Comparison of ENCODE assay signal across 14 cellular contexts in the genomic region with DNA sequence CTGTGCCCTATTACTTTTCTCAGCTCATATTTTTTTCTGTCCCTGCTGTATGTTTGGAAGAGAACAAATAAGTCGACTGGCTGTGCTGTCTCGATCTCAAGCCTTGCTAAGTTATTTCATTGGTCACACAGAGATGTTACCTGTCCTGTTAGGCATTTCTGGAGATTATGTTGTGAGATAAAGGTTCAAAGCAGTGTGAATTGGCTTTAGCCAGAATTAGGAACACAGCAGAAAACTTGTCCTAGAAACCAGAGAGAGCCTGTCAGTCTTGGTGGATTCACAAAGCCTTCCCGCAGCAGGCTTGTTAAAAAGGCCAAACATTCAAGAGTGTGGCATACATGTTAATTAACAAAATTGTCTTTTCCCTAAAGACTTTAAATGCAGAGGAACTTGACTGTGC. TPM values are rescaled to one million over a fixed set of nuclear protein-coding genes. Genes with fewer than 3 reads are reported as not detected.
DNase-seq lines count a peak whose midpoint lies in the region; ATAC-seq, FAIRE-seq and TF ChIP-seq lines count a peak whose summit lies in the region.
"Had no signal": no experiment of that assay in that cellular context is flagged by ENCODE, and none has a peak within 500 bp of the region (broad histone marks: within the 10 kb centered on the region; RNA-seq: fewer than 3 reads in every experiment).

No MANE protein-coding gene starts in this region.

- H3K4ac ChIP-seq in H9 (ENCODE audit: low read depth, low read length), result no peak overlapping the region

- peak overlapping the region; percentile 22 to 73 (median 41); a peak in 6 of 7 replicates for H3K27ac Mint-ChIP-seq in H9

- DNase-seq in H9 (no peak), adrenal gland (no peak), GM19239 (ENCODE audit: insufficient read length, low spot score) (no peak)
- no peak for DNase-seq in effector CD8-positive, alpha-beta T cell (lab: John Stamatoyannopoulos, UW)
- DNase-seq: activated CD4-positive, alpha-beta T cell treated with anti-CD3 and anti-CD28 coated beads, Interleukin-2, amount 50 U/mL, for 48 hours; CD8-positive, alpha-beta memory T cell; effector CD4-positive, alpha-beta T cell; mesenchymal stem cell had no signal

- no peak for FAIRE-seq in GM19239 (lab: Jason Lieb, UNC)

- WGBS in H9 (ENCODE audit: extremely low coverage, insufficient read length, low lambda C conversion rate), result no CpG with 5 or more reads among the region's 3 CpGs
- 73 to 84% (median 78%) methylated on average over 3 of the region's 3 CpGs for WGBS in adrenal gland, 4 donors

- H3K4me1 Mint-ChIP-seq in H9, result peaks cover 35 to 78% of the 10 kb centered on the region in 2 experiments

- H2BK5ac ChIP-seq in H9 (ENCODE audit: insufficient read length, low read length), result no peak overlapping the region

- H3K27me3 ChIP-seq in H9 (ENCODE audit: insufficient read depth, low read length) (no peaks in the 10 kb centered on the region), adrenal gland (no peaks in the 10 kb centered on the region), layer of hippocampus (ENCODE audit: control insufficient read depth, insufficient read depth, low read length) (no peaks in the 10 kb centered on the region), skeletal muscle tissue (ENCODE audit: control insufficient read depth in 3 of 3, insufficient read depth in 3 of 3, low read length in 3 of 3) (no peaks in the 10 kb centered on the region)

- no peak overlapping the region for H2BK12ac ChIP-seq in H9 (ENCODE audit: insufficient read length, low read depth, low read length)

- ATAC-seq in GM21723 (IDR thresholded peaks at IDR 0.05; ENCODE audit: unreplicated experiment), result no peak
- no peak for ATAC-seq in GM18505 (IDR thresholded peaks at IDR 0.05; ENCODE audit: unreplicated experiment)

- H3K9ac ChIP-seq in H9 (ENCODE audit: extremely low read depth, insufficient read length, low read length) (no peak overlapping the region), skeletal muscle tissue (ENCODE audit: low read depth in 1 of 3, low read length in 3 of 3) (peak overlapping the region in 2 of 3 donors; percentile 17 to 35)

- no peaks in the 10 kb centered on the region for H4K20me1 ChIP-seq in H9 (ENCODE audit: control insufficient read depth, insufficient read depth, insufficient read length)

- no peak overlapping the region for H3K14ac ChIP-seq in H9 (ENCODE audit: insufficient read depth, low read length)

- H3K56ac ChIP-seq in H9 (ENCODE audit: insufficient read length, low read depth, low read length), result no peak overlapping the region

- no peak overlapping the region for H4K8ac ChIP-seq in H9 (replicated peaks; ENCODE audit: insufficient read length, low read depth, low read length)

- H4K91ac ChIP-seq in H9 (ENCODE audit: insufficient read length, low read depth, low read length), result no peak overlapping the region

- H4K5ac ChIP-seq in H9 (ENCODE audit: insufficient read length, low read depth, low read length), result no peak overlapping the region

- H3K4me2 ChIP-seq in H9 (ENCODE audit: insufficient read depth, insufficient read length, low read length), result no peak overlapping the region

- no peaks in the 10 kb centered on the region for H3K27me3 Mint-ChIP-seq in H9 (ENCODE audit: low read depth)
- H3K27me3 Mint-ChIP-seq: activated naive CD8-positive, alpha-beta T cell; CD8-positive, alpha-beta memory T cell had no signal

- no peak for TF ChIP-seq CTCF in H9 (conservative IDR thresholded peaks at IDR 0.05)
- no peak for TF ChIP-seq CTCF in adrenal gland (IDR thresholded peaks at IDR 0.05)

- no peak overlapping the region for H3K4me3 Mint-ChIP-seq in H9
- H3K4me3 Mint-ChIP-seq: activated naive CD8-positive, alpha-beta T cell had no signal

- H3K23ac ChIP-seq in H9 (ENCODE audit: insufficient read length, low read depth, low read length), result no peak overlapping the region

- no peaks in the 10 kb centered on the region for H3K79me1 ChIP-seq in H9 (ENCODE audit: insufficient read depth, low read depth, low read length, poor library complexity, severe bottlenecking)

- TF ChIP-seq POLR2A in adrenal gland (IDR thresholded peaks at IDR 0.05) (no peak), GM18505 (IDR thresholded peaks at IDR 0.05; ENCODE audit: borderline replicate concordance, extremely low read depth, insufficient read depth, insufficient read length) (no peak)

- peaks cover 0 to 16% (median 13%) of the 10 kb centered on the region in 3 experiments; a peak in 5 of 7 replicates for H3K36me3 Mint-ChIP-seq in H9 (ENCODE audit: insufficient read depth in 1 of 3, low read depth in 3 of 3)

- H3K27ac ChIP-seq in H9 (ENCODE audit: insufficient read length, low read depth, low read length), result no peak overlapping the region
- peak overlapping the region in 4 of 5 donors; percentile 21 to 82 (median 75) for H3K27ac ChIP-seq in adrenal gland
- H3K27ac ChIP-seq in layer of hippocampus (ENCODE audit: low read depth, low read length), result peak overlapping the region; percentile 66
- H3K27ac ChIP-seq in skeletal muscle tissue (ENCODE audit: low read depth, low read length), result peak overlapping the region; percentile 61

- no peaks in the 10 kb centered on the region for H3K79me2 ChIP-seq in H9 (ENCODE audit: insufficient read depth, low read length)

- no peak overlapping the region for H3T11ph ChIP-seq in H9 (ENCODE audit: low read length)

- H2BK120ac ChIP-seq in H9 (ENCODE audit: low read depth, low read length, poor library complexity, severe bottlenecking), result no peak overlapping the region

- intact Hi-C loops in adrenal gland (cut with DNase I), result no loop called here

- no peak overlapping the region for H2AFZ ChIP-seq in H9 (ENCODE audit: low read length)

- peaks cover 0 to 28% of the 10 kb centered on the region in 2 donors for H3K36me3 ChIP-seq in adrenal gland (replicated peaks in 1 of 2)
- peaks cover 4 to 15% (median 8%) of the 10 kb centered on the region in 3 donors for H3K36me3 ChIP-seq in skeletal muscle tissue (ENCODE audit: control insufficient read depth in 3 of 3, insufficient read depth in 3 of 3, low read length in 3 of 3)

- no peaks in the 10 kb centered on the region for H3K9me3 ChIP-seq in H9 (ENCODE audit: control insufficient read depth, low read depth, low read length)
- H3K9me3 ChIP-seq in adrenal gland (replicated peaks in 1 of 3), result no peaks in the 10 kb centered on the region
- H3K9me3 ChIP-seq in skeletal muscle tissue (ENCODE audit: control insufficient read depth in 3 of 3, low read length in 3 of 3), result no peaks in the 10 kb centered on the region

- no peak overlapping the region for H2AK5ac ChIP-seq in H9 (ENCODE audit: insufficient read length, low read length)

- H3K9me3 Mint-ChIP-seq in H9, result no peaks in the 10 kb centered on the region
- H3K9me3 Mint-ChIP-seq: CD8-positive, alpha-beta memory T cell had no signal

- H3K4me1 ChIP-seq in H9 (ENCODE audit: insufficient read depth, low read length) (peaks cover 9% of the 10 kb centered on the region; the same call in 1 of the 2 replicates), adrenal gland (replicated peaks in 1 of 2) (peaks cover 26 to 56% of the 10 kb centered on the region in 2 donors), skeletal muscle tissue (ENCODE audit: control insufficient read depth in 3 of 3, insufficient read depth in 3 of 3, low read length in 3 of 3) (peaks cover 29 to 49% (median 47%) of the 10 kb centered on the region in 3 donors)

- H3K18ac ChIP-seq in H9 (ENCODE audit: insufficient read length, low read depth, low read length), result no peak overlapping the region

- no peak overlapping the region for H2BK15ac ChIP-seq in H9 (ENCODE audit: low read depth, low read length)

- H3K4me3 ChIP-seq in adrenal gland (no peak overlapping the region), skeletal muscle tissue (ENCODE audit: low read length in 3 of 3) (no peak overlapping the region)
- H3K4me3 ChIP-seq: skin epidermis had no signal

- no peak overlapping the region for H2BK20ac ChIP-seq in H9 (ENCODE audit: low read depth, low read length, poor library complexity, severe bottlenecking)

- H3K23me2 ChIP-seq in H9 (ENCODE audit: insufficient read length, low read depth, low read length, poor library complexity, severe bottlenecking), result no peaks in the 10 kb centered on the region

RNA-seq across cellular contexts. Expression of a gene that starts 25.0 kb away (rescaled TPM):
- total RNA-seq in H9 (2021) (15.6 and 17.5 TPM in 2 replicates), adrenal gland (100 to 1,000 TPM; 116 to 316 (median 173) TPM), skeletal muscle tissue (23.0 TPM)
- polyA plus RNA-seq in adrenal gland, result 10 to 100 TPM in 1 of 3 donors, 1 to 10 TPM in 2; 5.6 to 71.0 (median 9.7) TPM
